In the genomic region with DNA sequence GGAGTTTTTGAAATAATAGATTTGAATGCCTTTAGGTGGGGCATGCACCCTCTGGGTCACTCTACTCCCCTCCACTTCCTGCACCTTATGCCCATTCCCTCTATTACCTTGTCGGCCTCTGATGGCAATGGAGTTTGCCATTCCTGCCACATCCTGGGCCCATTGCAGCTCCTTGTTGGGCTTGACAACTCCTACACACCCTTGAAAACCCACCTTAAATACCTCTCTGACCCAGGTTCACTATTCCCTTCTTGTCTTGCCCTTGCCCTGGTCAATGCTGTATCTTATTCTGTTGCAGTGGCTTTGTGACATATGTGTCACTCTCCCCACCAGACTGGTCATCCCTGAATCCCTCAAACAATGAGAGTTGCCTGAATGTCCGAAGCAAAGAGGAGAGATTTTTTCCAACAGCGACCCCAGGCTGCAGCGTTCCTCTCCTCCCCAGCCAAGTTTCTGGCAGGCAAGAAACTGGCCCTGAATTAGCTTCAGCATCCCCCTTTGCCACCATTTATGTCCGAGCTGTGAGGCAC, we compare ENCODE assay signal across 1 cellular context.
TF ChIP-seq lines count a peak whose summit lies in the region.

No MANE protein-coding gene starts in this region.

TF ChIP-seq in HepG2, 621 proteins besides CTCF, POLR2A, EP300 and RAD21 (continued from another document):
- TF ChIP-seq ZFX (CRISPR knock-in tag; IDR thresholded peaks at IDR 0.05; ENCODE audit: low read depth), result no peak
TF ChIP-seq in HepG2: peak in this region for 1.
